27 cellular contexts compared by ENCODE assay signal in the genomic region with DNA sequence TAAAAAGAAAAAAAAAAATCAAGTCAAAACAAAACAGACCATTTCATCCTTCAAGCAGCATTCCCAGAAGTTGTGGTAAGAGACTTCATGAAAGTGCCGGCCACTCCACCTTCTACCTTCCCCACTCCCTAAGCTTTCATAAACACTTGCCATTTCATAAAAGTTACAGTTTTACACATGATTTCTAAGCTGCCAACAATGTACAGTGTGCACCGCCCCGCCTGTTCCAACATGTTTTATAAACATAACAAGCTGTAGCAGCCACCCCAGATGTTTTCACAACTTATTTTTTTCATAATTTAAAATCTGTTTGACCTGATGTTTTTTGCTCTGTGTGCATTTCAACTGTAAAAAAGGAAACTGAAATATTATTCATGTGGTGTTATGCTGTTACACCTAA.
"Had no signal": no experiment of that assay in that cellular context is flagged by ENCODE, and none has a peak within 500 bp of the region (broad histone marks: within the 10 kb centered on the region; RNA-seq: fewer than 3 reads in every experiment).

No MANE protein-coding gene starts in this region.

- H3K9me3 ChIP-seq: adrenal gland, right lobe of liver, thyroid gland had no signal

- H3K27me3 ChIP-seq: adrenal gland, right lobe of liver, thyroid gland had no signal

- H3K36me3 Mint-ChIP-seq: activated naive CD8-positive, alpha-beta T cell had no signal

- FAIRE-seq: astrocyte, frontal cortex, islet of Langerhans, TTC549 had no signal

- H3K36me3 ChIP-seq: adrenal gland, right lobe of liver, thyroid gland had no signal

- H3K27ac Mint-ChIP-seq: activated naive CD8-positive, alpha-beta T cell; activated T-cell treated with anti-CD3 and anti-CD28 coated beads, Interleukin-2, amount 50 U/mL, for 24 hours; activated T-helper 2 cell treated with anti-CD3 and anti-CD28 coated beads, Interferon-gamma antibody, Interleukin-2, Interleukin-4, amounts not matched to agents 10 μg/mL and 5 μg/mL and 100 μg/mL, durations not matched to agents 14 hours and 24 hours and 36 hours; endodermal cell; stimulated activated naive CD8-positive, alpha-beta T cell treated with anti-CD3 and anti-CD28 coated beads, Interleukin-15, Interleukin-2, amounts not matched to agents 100 ng/mL and 50 ng/mL, for 24 hours had no signal

- H3K9me3 Mint-ChIP-seq: endodermal cell, nephron had no signal

- H3K4me3 Mint-ChIP-seq: activated naive CD8-positive, alpha-beta T cell; activated T-cell treated with anti-CD3 and anti-CD28 coated beads, Interleukin-2, amount 50 U/mL, for 24 hours; endodermal cell; nephron; stimulated activated naive CD8-positive, alpha-beta T cell treated with anti-CD3 and anti-CD28 coated beads, Interleukin-15, Interleukin-2, amounts not matched to agents 100 ng/mL and 50 ng/mL, for 24 hours had no signal

- ATAC-seq: left cardiac atrium, right lobe of liver had no signal

- H3K4me1 ChIP-seq: adrenal gland, right lobe of liver had no signal

- DNase-seq: activated CD4-positive, alpha-beta T cell treated with anti-CD3 and anti-CD28 coated beads for 1 hour; activated CD4-positive, alpha-beta T cell treated with anti-CD3 and anti-CD28 coated beads, Interleukin-2, amount 50 U/mL, for 1 hour; activated naive CD4-positive, alpha-beta T cell; activated T-cell treated with anti-CD3 and anti-CD28 coated beads, Interleukin-2, amount 50 U/mL, for 24 hours; adrenal gland; cerebellar nuclear complex; endodermal cell; erythroblast; hypothalamus; left cardiac atrium; mesenchymal stem cell; posterior cingulate gyrus; right lobe of liver; stimulated activated CD4-positive, alpha-beta T cell treated with anti-CD3 and anti-CD28 coated beads, Interleukin-1b, Interleukin-23, amount 100 ng/mL, for 48 hours; substantia nigra; T-helper 1 cell; thyroid gland had no signal

- H3K4me3 ChIP-seq: adrenal gland, coronary artery, right lobe of liver, skin epidermis, thyroid gland had no signal

- H3K27me3 Mint-ChIP-seq: activated naive CD8-positive, alpha-beta T cell; activated T-cell treated with anti-CD3 and anti-CD28 coated beads, Interleukin-2, amount 50 U/mL, for 24 hours; stimulated activated naive CD8-positive, alpha-beta T cell treated with anti-CD3 and anti-CD28 coated beads, Interleukin-15, Interleukin-2, amounts not matched to agents 100 ng/mL and 50 ng/mL, for 24 hours had no signal
